8 cellular contexts compared by ENCODE assay signal in genomic region chr1:175154595-175155472, GRCh38.
DNase-seq lines count a peak whose midpoint lies in the region; ATAC-seq and FAIRE-seq lines count a peak whose summit lies in the region.

No MANE protein-coding gene starts in this region.

- no peak for ATAC-seq in HG03139 (IDR thresholded peaks at IDR 0.05; ENCODE audit: unreplicated experiment)

- DNase-seq in AML-193 (lab: John Stamatoyannopoulos, UW) = peak; percentile 42 to 53
- peak; percentile 63 for DNase-seq in GM19239 (ENCODE audit: insufficient read length, low spot score)
- peak; percentile 49 for DNase-seq in NCI-H1048 (lab: John Stamatoyannopoulos, UW)
- peak; percentile 30 to 66 (median 61) for DNase-seq in T-helper 2 cell
- peak in 43 of 58 donors; percentile 4 to 75 (median 22) for DNase-seq in anterior cingulate cortex (lab: John Stamatoyannopoulos, UW)
- peak in 34 of 51 donors; percentile 2 to 69 (median 28) for DNase-seq in hypothalamus (lab: John Stamatoyannopoulos, UW)
- peak; percentile 55 to 79 (median 68) for DNase-seq in stimulated activated CD4-positive, alpha-beta T cell treated with anti-CD3 and anti-CD28 coated beads, Interleukin-12 subunit alpha, Interleukin-12 subunit beta, amount 100 ng/mL, for 48 hours (ENCODE audit: low read depth in 2 of 3, low spot score in 1 of 3)

- peak; percentile 92 for FAIRE-seq in GM19239 (lab: Jason Lieb, UNC)
